ENCODE assay signal across 9 cellular contexts in the genomic region with DNA sequence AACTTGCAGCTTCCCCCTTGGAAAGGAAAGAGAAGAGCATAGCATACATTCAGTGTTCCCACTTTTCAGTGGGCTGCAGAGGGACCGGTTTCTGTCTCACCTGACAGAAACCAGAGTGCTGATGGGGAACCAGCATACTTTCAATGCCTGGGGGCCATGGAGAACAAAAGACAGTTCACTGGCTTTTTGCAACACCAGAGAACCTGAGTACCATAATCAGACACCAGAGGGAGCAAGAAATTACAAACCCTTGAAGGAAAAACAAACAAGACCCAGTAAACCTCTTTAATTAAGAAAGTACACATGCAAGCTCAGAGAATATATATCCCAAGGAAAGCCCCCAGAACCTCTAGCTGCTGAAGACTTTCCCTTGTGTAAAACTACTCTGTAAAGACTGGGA. TPM values are rescaled to one million over a fixed set of nuclear protein-coding genes. Genes with fewer than 3 reads are reported as not detected.
A peak's percentile ranks its signal among the peaks of the same experiment; 100 is the strongest.
DNase-seq lines count a peak whose midpoint lies in the region; TF ChIP-seq lines count a peak whose summit lies in the region.
"Had no signal": no experiment of that assay in that cellular context is flagged by ENCODE, and none has a peak within 500 bp of the region (broad histone marks: within the 10 kb centered on the region; RNA-seq: fewer than 3 reads in every experiment).

No MANE protein-coding gene starts in this region.

- no peaks in the 10 kb centered on the region for H3K36me3 ChIP-seq in stomach

- peak; percentile 25 for DNase-seq in NCI-H2171 treated with DMSO at 0.1 percent for 48 hours (lab: John Stamatoyannopoulos, UW)
- no peak for DNase-seq in NCI-H2171 (lab: John Stamatoyannopoulos, UW)
- peak; percentile 43 for DNase-seq in NCI-H69 (lab: John Stamatoyannopoulos, UW)
- DNase-seq in epithelial cell of esophagus (ENCODE audit: low read depth) = peak; percentile 39
- no peak for DNase-seq in retinal pigment epithelial cell (ENCODE audit: low read depth)
- no peak for DNase-seq in stomach
- no peak for DNase-seq in activated CD4-positive, alpha-beta T cell treated with anti-CD3 and anti-CD28 coated beads, Interleukin-2, amount 50 U/mL, for 4 hours
- no peak for DNase-seq in NCI-H146 treated with DMSO at 0.1 percent for 48 hours (lab: John Stamatoyannopoulos, UW; ENCODE audit: unreplicated experiment)

- TF ChIP-seq POLR2A in stomach (IDR thresholded peaks at IDR 0.05) = no peak

- no peak for TF ChIP-seq EP300 in stomach (IDR thresholded peaks at IDR 0.05)

- H3K27ac ChIP-seq in stomach = no peak overlapping the region

- peak; percentile 40 for TF ChIP-seq CTCF in epithelial cell of esophagus (IDR thresholded peaks at IDR 0.05; ENCODE audit: insufficient read depth, low read depth, low read length, missing control alignments)
- TF ChIP-seq CTCF in retinal pigment epithelial cell (conservative IDR thresholded peaks at IDR 0.05; ENCODE audit: low read depth, low read length) = peak; percentile 16
- peak in 2 of 7 experiments; percentile 12 to 15 for TF ChIP-seq CTCF in stomach (IDR thresholded peaks at IDR 0.05)

- no peaks in the 10 kb centered on the region for H3K27me3 ChIP-seq in stomach

- H3K4me1 ChIP-seq in stomach = no peaks in the 10 kb centered on the region

- intact Hi-C loops in stomach (cut with DNase I; ENCODE audit: low total_unique reads) = loop anchor here (5.0 kb wide), 1 partner anchor 483 kb away; no protein-coding TSS in a partner anchor

- H3K4me3 ChIP-seq in epithelial cell of esophagus (ENCODE audit: low read length) = no peak overlapping the region
- no peak overlapping the region for H3K4me3 ChIP-seq in retinal pigment epithelial cell (ENCODE audit: low read length)
- H3K4me3 ChIP-seq in stomach = no peak overlapping the region

- peaks cover 11 to 29% (median 22%) of the 10 kb centered on the region in 4 donors for H3K9me3 ChIP-seq in stomach

- 44 to 63% (median 57%) methylated on average over 1 of the region's 1 CpG for WGBS in stomach, 5 donors

RNA-seq across cellular contexts. Expression of a gene that starts 51.1 kb away (rescaled TPM):
- total RNA-seq in stomach = 1 to 10 TPM in 1 of 5 donors, under 1 TPM in 3, not detected in 1; 0.37 to 3.5 (median 0.44) TPM
- under 1 TPM; 0.10 to 0.25 (median 0.15) TPM for polyA plus RNA-seq in stomach
- total RNA-seq: CD4-positive, CD25-positive, alpha-beta regulatory T cell had no signal
- polyA plus RNA-seq: CD4-positive, CD25-positive, alpha-beta regulatory T cell had no signal

Comparison
In these comparisons a context has a peak if more than half of its experiments do, and no peak if none do; other contexts are left out.
1. DNase-seq: peak in NCI-H2171 treated with DMSO at 0.1 percent for 48 hours (single experiment), NCI-H69 (single experiment) and epithelial cell of esophagus (single experiment); none in NCI-H2171 (single experiment), retinal pigment epithelial cell (single experiment), stomach (single experiment), activated CD4-positive, alpha-beta T cell treated with anti-CD3 and anti-CD28 coated beads, Interleukin-2, amount 50 U/mL, for 4 hours (0 of 2) and NCI-H146 treated with DMSO at 0.1 percent for 48 hours (single experiment).